Comparison of ENCODE assay signal across 10 cellular contexts in the genomic region with DNA sequence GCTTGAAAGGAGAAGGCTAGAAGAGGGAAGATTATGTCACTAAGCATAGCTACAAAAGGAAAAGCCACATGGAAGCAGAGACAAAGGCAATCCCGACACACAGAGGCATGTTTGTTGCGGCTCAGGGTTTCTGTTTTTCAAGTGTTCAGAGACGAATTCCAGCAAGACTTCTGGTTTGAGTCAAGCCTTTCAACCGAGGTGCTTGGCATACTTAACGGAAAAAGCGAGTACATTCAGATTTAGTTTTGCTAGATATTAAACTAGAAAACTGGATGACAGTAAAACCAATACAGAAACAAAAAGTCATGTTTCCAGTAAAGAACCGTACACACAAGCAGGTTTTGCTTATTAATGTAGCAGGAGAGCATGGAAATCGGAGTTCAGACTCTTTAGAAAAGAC. TPM values are rescaled to one million over a fixed set of nuclear protein-coding genes. Genes with fewer than 3 reads are reported as not detected.
DNase-seq lines count a peak whose midpoint lies in the region; ATAC-seq and TF ChIP-seq lines count a peak whose summit lies in the region.
"Had no signal": no experiment of that assay in that cellular context is flagged by ENCODE, and none has a peak within 500 bp of the region (broad histone marks: within the 10 kb centered on the region; RNA-seq: fewer than 3 reads in every experiment).

No MANE protein-coding gene starts in this region.

- intact Hi-C loops in natural killer cell (cut with micrococcal nuclease) (no loop called here), transverse colon (cut with DNase I; ENCODE audit: low total_unique reads) (no loop called here)

- H3K4me3 Mint-ChIP-seq in natural killer cell treated with Interleukin-12 subunit alpha and Interleukin-12 subunit beta and Interleukin-15 and Interleukin-18, amount 100 ng/mL, for 72 hours: peak overlapping the region; percentile 18
- no peak overlapping the region for H3K4me3 Mint-ChIP-seq in natural killer cell
- H3K4me3 Mint-ChIP-seq in stimulated activated memory B cell treated with anti-CD40 and anti-IgM and Interleukin-4, amounts not matched to agents 10 μg/mL and 1 μg/mL and 100 μg/mL, for 72 hours: no peak overlapping the region
- H3K4me3 Mint-ChIP-seq: CD8-positive, alpha-beta T cell had no signal

- peak overlapping the region; percentile 44 to 75 (median 60) for H3K27ac ChIP-seq in transverse colon

- no peaks in the 10 kb centered on the region for H3K4me1 Mint-ChIP-seq in natural killer cell treated with Interleukin-12 subunit alpha and Interleukin-12 subunit beta and Interleukin-15 and Interleukin-18, amount 100 ng/mL, for 72 hours (ENCODE audit: low read depth in 2 of 2)
- H3K4me1 Mint-ChIP-seq in natural killer cell: no peaks in the 10 kb centered on the region
- peaks cover 6% of the 10 kb centered on the region for H3K4me1 Mint-ChIP-seq in stimulated activated memory B cell treated with anti-CD40 and anti-IgM and Interleukin-4, amounts not matched to agents 10 μg/mL and 1 μg/mL and 100 μg/mL, for 72 hours

- no peaks in the 10 kb centered on the region for H3K27me3 ChIP-seq in transverse colon

- in situ Hi-C loops in transverse colon (cut with MboI; ENCODE audit: low pct_ligation_motif_present in 1 of 4, low pct_unique_long_range_greater_than_20kb in 1 of 4, low sequenced_read_pairs in 3 of 4): no loop called here

- no peak for DNase-seq in natural killer cell treated with Interleukin-12 subunit alpha and Interleukin-12 subunit beta and Interleukin-15 and Interleukin-18, amount 100 ng/mL, for 72 hours (ENCODE audit: low spot score)
- DNase-seq in natural killer cell (no peak), cardiac fibroblast (ENCODE audit: low read depth in 2 of 2) (peak; percentile 24 to 72), medulla oblongata (ENCODE audit: extremely low spot score) (peak; percentile 30), transverse colon (no peak)
- DNase-seq: CD8-positive, alpha-beta T cell; NCI-H345 had no signal

- H3K9me3 ChIP-seq in transverse colon: no peaks in the 10 kb centered on the region

- no peak overlapping the region for H3K4me3 ChIP-seq in cardiac fibroblast (replicated peaks in 1 of 2; ENCODE audit: low read depth in 2 of 2, low read length in 2 of 2)
- no peak overlapping the region for H3K4me3 ChIP-seq in transverse colon

- no peaks in the 10 kb centered on the region for H3K27me3 Mint-ChIP-seq in natural killer cell treated with Interleukin-12 subunit alpha and Interleukin-12 subunit beta and Interleukin-15 and Interleukin-18, amount 100 ng/mL, for 72 hours
- no peaks in the 10 kb centered on the region for H3K27me3 Mint-ChIP-seq in natural killer cell (ENCODE audit: low read depth in 2 of 2)
- no peaks in the 10 kb centered on the region for H3K27me3 Mint-ChIP-seq in stimulated activated memory B cell treated with anti-CD40 and anti-IgM and Interleukin-4, amounts not matched to agents 10 μg/mL and 1 μg/mL and 100 μg/mL, for 72 hours

- no peak for TF ChIP-seq POLR2A in transverse colon (IDR thresholded peaks at IDR 0.05)

- peaks cover 18% of the 10 kb centered on the region for H3K36me3 Mint-ChIP-seq in natural killer cell treated with Interleukin-12 subunit alpha and Interleukin-12 subunit beta and Interleukin-15 and Interleukin-18, amount 100 ng/mL, for 72 hours
- peaks cover 9% of the 10 kb centered on the region for H3K36me3 Mint-ChIP-seq in natural killer cell
- peaks cover 51% of the 10 kb centered on the region for H3K36me3 Mint-ChIP-seq in stimulated activated memory B cell treated with anti-CD40 and anti-IgM and Interleukin-4, amounts not matched to agents 10 μg/mL and 1 μg/mL and 100 μg/mL, for 72 hours

- TF ChIP-seq EP300 in transverse colon (IDR thresholded peaks at IDR 0.05; ENCODE audit: low read depth): no peak

- no peak for ATAC-seq in natural killer cell treated with Interleukin-12 subunit alpha and Interleukin-12 subunit beta and Interleukin-15 and Interleukin-18, amount 100 ng/mL, for 72 hours
- ATAC-seq in natural killer cell (no peak), GM18867 (IDR thresholded peaks at IDR 0.05; ENCODE audit: unreplicated experiment) (no peak), HG02678 (IDR thresholded peaks at IDR 0.05; ENCODE audit: unreplicated experiment) (no peak)
- ATAC-seq in stimulated activated memory B cell treated with anti-CD40 and anti-IgM and Interleukin-4, amounts not matched to agents 10 μg/mL and 1 μg/mL and 100 μg/mL, for 72 hours: no peak
- ATAC-seq: CD8-positive, alpha-beta T cell had no signal

- WGBS in transverse colon (ENCODE audit: low coverage in 1 of 2), 2 donors: 55 to 66% methylated on average over 8 of the region's 8 CpGs

- H3K27ac Mint-ChIP-seq in natural killer cell treated with Interleukin-12 subunit alpha and Interleukin-12 subunit beta and Interleukin-15 and Interleukin-18, amount 100 ng/mL, for 72 hours: no peak overlapping the region
- H3K27ac Mint-ChIP-seq in natural killer cell: no peak overlapping the region
- H3K27ac Mint-ChIP-seq in stimulated activated memory B cell treated with anti-CD40 and anti-IgM and Interleukin-4, amounts not matched to agents 10 μg/mL and 1 μg/mL and 100 μg/mL, for 72 hours: no peak overlapping the region
- H3K27ac Mint-ChIP-seq: CD8-positive, alpha-beta T cell had no signal

- H3K9me3 Mint-ChIP-seq in natural killer cell treated with Interleukin-12 subunit alpha and Interleukin-12 subunit beta and Interleukin-15 and Interleukin-18, amount 100 ng/mL, for 72 hours: no peaks in the 10 kb centered on the region
- H3K9me3 Mint-ChIP-seq in natural killer cell: no peaks in the 10 kb centered on the region
- H3K9me3 Mint-ChIP-seq in stimulated activated memory B cell treated with anti-CD40 and anti-IgM and Interleukin-4, amounts not matched to agents 10 μg/mL and 1 μg/mL and 100 μg/mL, for 72 hours: no peaks in the 10 kb centered on the region
- H3K9me3 Mint-ChIP-seq: CD8-positive, alpha-beta T cell had no signal

- H3K36me3 ChIP-seq in transverse colon: peaks cover 0 to 15% (median 0%) of the 10 kb centered on the region in 4 donors

- TF ChIP-seq CTCF in natural killer cell (IDR thresholded peaks at IDR 0.05) (no peak), cardiac fibroblast (IDR thresholded peaks at IDR 0.05; ENCODE audit: low read depth, low read length) (no peak), transverse colon (IDR thresholded peaks at IDR 0.05) (no peak)

- H3K4me1 ChIP-seq in transverse colon: peaks cover 0 to 4% (median 0%) of the 10 kb centered on the region in 4 donors

RNA-seq across cellular contexts. Expression of a gene that starts 27.2 kb away (rescaled TPM):
- total RNA-seq in natural killer cell treated with Interleukin-12 subunit alpha and Interleukin-12 subunit beta and Interleukin-15 and Interleukin-18, amount 100 ng/mL, for 72 hours: 10 to 100 TPM; 23.4 to 42.9 TPM
- total RNA-seq in natural killer cell: 1 to 10 TPM; 6.0 to 9.6 (median 7.9) TPM
- 10 to 100 TPM; 25.7 to 58.7 (median 31.1) TPM for total RNA-seq in transverse colon

Comparison
In these comparisons a context has a peak if more than half of its experiments do, and no peak if none do; other contexts are left out.
1. DNase-seq: peak in cardiac fibroblast (2 of 2) and medulla oblongata (single experiment); none in natural killer cell treated with Interleukin-12 subunit alpha and Interleukin-12 subunit beta and Interleukin-15 and Interleukin-18, amount 100 ng/mL, for 72 hours (single experiment), natural killer cell (single experiment) and transverse colon (single experiment).